1 cellular context compared by ENCODE assay signal in genomic region chr10:101353692-101354583, GRCh38.
TF ChIP-seq lines count a peak whose summit lies in the region.

Gene BTRC (plus strand): TSS chr10:101354165. CDS start chr10:101354181, 16 bp downstream.

TF ChIP-seq in IMR-90, 13 proteins besides CTCF, POLR2A, EP300 and RAD21 (continued from another document):
- TF ChIP-seq USF2 (IDR thresholded peaks at IDR 0.05; ENCODE audit: low read depth, low read length), result no peak; the same call in 1 of the 2 replicates
- TF ChIP-seq RFX5 (IDR thresholded peaks at IDR 0.05; ENCODE audit: low read depth, low read length), result no peak
- no peak for TF ChIP-seq FOS (IDR thresholded peaks at IDR 0.05; ENCODE audit: low read depth, low read length)
- TF ChIP-seq MAFK (IDR thresholded peaks at IDR 0.05; ENCODE audit: low read depth, low read length), result peak; percentile 76
- TF ChIP-seq MAZ (IDR thresholded peaks at IDR 0.05; ENCODE audit: borderline replicate concordance, low read depth, low read length), result peak; percentile 96
- TF ChIP-seq CEBPB (IDR thresholded peaks at IDR 0.05; ENCODE audit: low read depth, low read length), result peak; percentile 31; the same call in 1 of the 2 replicates
- TF ChIP-seq RCOR1 (IDR thresholded peaks at IDR 0.05; ENCODE audit: insufficient replicate concordance, low read length), result peak; percentile 24
- TF ChIP-seq CHD1 (IDR thresholded peaks at IDR 0.05; ENCODE audit: low read depth, low read length), result no peak
TF ChIP-seq in IMR-90: peak in this region for 5.
